In genomic region chr15:34969340-34970097, GRCh38 we compare ENCODE assay signal across 8 cellular contexts. TPM values are rescaled to one million over a fixed set of nuclear protein-coding genes. Genes with fewer than 3 reads are reported as not detected.
DNase-seq lines count a peak whose midpoint lies in the region; TF ChIP-seq lines count a peak whose summit lies in the region.

Gene AQR (minus strand): TSS chr15:34969742. CDS start chr15:34969613, 129 bp downstream.

- no peaks in the 10 kb centered on the region for H3K27me3 Mint-ChIP-seq in neural crest cell (ENCODE audit: low read depth)

- H3K4me3 Mint-ChIP-seq in neural crest cell: peak within 1 kb of the TSS; percentile 100

- H3K4me3 ChIP-seq in HAP-1 (peak within 1 kb of the TSS; percentile 98), MG63 (peak within 1 kb of the TSS; percentile 92), fibroblast of villous mesenchyme (ENCODE audit: low read depth, low read length) (peak within 1 kb of the TSS; percentile 87), stomach smooth muscle (ENCODE audit: low read length in 2 of 2) (peak within 1 kb of the TSS; percentile 98 to 100)

- no peaks in the 10 kb centered on the region for H3K9me3 Mint-ChIP-seq in neural crest cell

- H3K9ac ChIP-seq in stomach smooth muscle (ENCODE audit: low read length in 2 of 2): peak within 1 kb of the TSS; percentile 98 to 99

- H3K36me3 ChIP-seq in HAP-1 (replicated peaks) (peaks cover 11% of the 10 kb centered on the region; the same call in 1 of the 2 replicates), MG63 (peaks cover 11% of the 10 kb centered on the region), stomach smooth muscle (ENCODE audit: control insufficient read depth in 2 of 2, insufficient read depth in 2 of 2, low read length in 2 of 2) (no peaks in the 10 kb centered on the region)

- peaks cover 36% of the 10 kb centered on the region for H3K4me1 Mint-ChIP-seq in neural crest cell

- peak within 1 kb of the TSS; percentile 99 for H3K27ac Mint-ChIP-seq in neural crest cell (ENCODE audit: unreplicated experiment)

- H3K27me3 ChIP-seq in HAP-1 (ENCODE audit: low read depth) (no peaks in the 10 kb centered on the region), MG63 (no peaks in the 10 kb centered on the region), stomach smooth muscle (ENCODE audit: control insufficient read depth in 1 of 2, insufficient read depth in 2 of 2, low read length in 2 of 2) (no peaks in the 10 kb centered on the region)

- H3K27ac ChIP-seq in stomach smooth muscle (ENCODE audit: low read length): peak within 1 kb of the TSS; percentile 73

- H3K36me3 Mint-ChIP-seq in neural crest cell (ENCODE audit: low read depth): no peaks in the 10 kb centered on the region

- DNase-seq in GDM1 (lab: John Stamatoyannopoulos, UW): peak; percentile 96
- peak; percentile 96 for DNase-seq in HAP-1 (ENCODE audit: low spot score in 2 of 2)
- DNase-seq in MG63: peak; percentile 95
- peak; percentile 93 for DNase-seq in SHP77 treated with DMSO at 0.1 percent for 48 hours (lab: John Stamatoyannopoulos, UW)
- DNase-seq in activated effector memory CD4-positive, alpha-beta T cell treated with anti-CD3 and anti-CD28 coated beads, Interleukin-2, amount 50 U/mL, for 16 hours: peak; percentile 96
- DNase-seq in fibroblast of villous mesenchyme (ENCODE audit: low read depth): peak; percentile 99
- DNase-seq in neural crest cell (ENCODE audit: low read depth, low spot score): peak; percentile 87

- H3K4me1 ChIP-seq in HAP-1: peaks cover 13% of the 10 kb centered on the region
- peaks cover 8% of the 10 kb centered on the region for H3K4me1 ChIP-seq in stomach smooth muscle (ENCODE audit: control insufficient read depth, insufficient read depth, low read length)

- in situ Hi-C loops in HAP-1 (cut with MboI; ENCODE audit: low sequenced_read_pairs): no loop called here

- peak; percentile 96 for TF ChIP-seq CTCF in fibroblast of villous mesenchyme (IDR thresholded peaks at IDR 0.05; ENCODE audit: insufficient read depth, low read depth, low read length)
- peak; percentile 74 for TF ChIP-seq CTCF in neural crest cell (conservative IDR thresholded peaks at IDR 0.05)

- H3K9me3 ChIP-seq in HAP-1: no peaks in the 10 kb centered on the region
- H3K9me3 ChIP-seq in MG63: no peaks in the 10 kb centered on the region
- H3K9me3 ChIP-seq in stomach smooth muscle (ENCODE audit: control insufficient read depth in 2 of 2, low read length in 2 of 2): no peaks in the 10 kb centered on the region

RNA-seq across cellular contexts. Expression of gene AQR, which starts in this region (rescaled TPM):
- 10.9 and 15.5 TPM in 2 replicates for total RNA-seq in MG63 (2014; rRNA removed; shearing (Covaris generic); ENCODE audit: low replicate concordance)
- total RNA-seq in fibroblast of villous mesenchyme (27.1 and 38.4 TPM in 2 replicates), neural crest cell (36.8 and 40.5 TPM in 2 replicates)

Comparison
In these comparisons a context has a peak if more than half of its experiments do, and no peak if none do; other contexts are left out.
1. Peak in every context shown above with its lines: DNase-seq, H3K4me3 ChIP-seq and H3K27ac ChIP-seq.